Comparison of ENCODE assay signal across 1 cellular context in the genomic region with DNA sequence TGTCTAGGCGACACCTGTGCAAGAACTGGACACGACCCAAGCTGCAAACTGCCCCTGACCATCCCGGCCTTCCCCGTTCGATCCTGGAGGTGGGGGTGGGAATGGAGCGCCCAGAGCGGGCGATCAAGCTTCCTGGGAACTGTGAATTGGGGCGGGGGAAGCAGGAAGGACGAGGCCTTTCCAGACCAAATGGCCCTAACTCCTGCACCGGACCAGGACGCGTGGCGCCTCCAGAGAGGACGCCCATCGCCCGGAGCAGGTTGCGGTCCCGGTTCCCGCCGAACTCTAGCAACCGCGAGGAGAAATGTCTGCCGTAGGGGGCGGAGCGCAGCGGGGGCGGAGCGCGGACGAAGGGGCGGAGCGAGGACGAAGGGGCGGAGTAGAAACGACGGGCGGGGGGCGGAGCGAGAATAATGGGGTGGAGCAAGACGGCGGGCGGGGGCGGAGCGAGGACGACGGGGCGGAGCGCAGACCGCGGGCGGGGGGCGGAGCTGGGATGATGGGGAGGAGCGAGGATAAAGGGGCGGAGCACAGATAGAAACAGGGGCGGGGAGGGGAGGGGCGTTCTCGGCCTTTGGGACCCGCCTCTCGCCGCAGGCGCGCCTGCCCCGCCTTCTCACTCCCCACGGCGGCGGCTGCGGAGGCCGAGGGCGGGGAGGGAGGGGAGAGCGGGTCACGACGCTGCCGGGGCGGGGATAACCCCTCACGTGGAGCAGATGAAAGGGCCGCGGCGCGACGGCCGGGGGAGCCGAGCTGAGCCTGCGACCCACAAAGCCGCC.
TF ChIP-seq lines count a peak whose summit lies in the region.

A gene (plus strand): TSS at position 695 of the 779 bp plus-strand sequence. CDS start 195 bp downstream, outside the sequence.

TF ChIP-seq in HepG2, 621 proteins besides CTCF, POLR2A, EP300 and RAD21 (continued from another document and continues in another):
- TF ChIP-seq, protein P1, sequence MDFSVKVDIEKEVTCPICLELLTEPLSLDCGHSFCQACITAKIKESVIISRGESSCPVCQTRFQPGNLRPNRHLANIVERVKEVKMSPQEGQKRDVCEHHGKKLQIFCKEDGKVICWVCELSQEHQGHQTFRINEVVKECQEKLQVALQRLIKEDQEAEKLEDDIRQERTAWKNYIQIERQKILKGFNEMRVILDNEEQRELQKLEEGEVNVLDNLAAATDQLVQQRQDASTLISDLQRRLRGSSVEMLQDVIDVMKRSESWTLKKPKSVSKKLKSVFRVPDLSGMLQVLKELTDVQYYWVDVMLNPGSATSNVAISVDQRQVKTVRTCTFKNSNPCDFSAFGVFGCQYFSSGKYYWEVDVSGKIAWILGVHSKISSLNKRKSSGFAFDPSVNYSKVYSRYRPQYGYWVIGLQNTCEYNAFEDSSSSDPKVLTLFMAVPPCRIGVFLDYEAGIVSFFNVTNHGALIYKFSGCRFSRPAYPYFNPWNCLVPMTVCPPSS (IDR thresholded peaks at IDR 0.05): no peak
- no peak for TF ChIP-seq MED13 (CRISPR knock-in tag; IDR thresholded peaks at IDR 0.05)
- TF ChIP-seq ZNF839 (CRISPR knock-in tag; IDR thresholded peaks at IDR 0.05; ENCODE audit: borderline replicate concordance): no peak
- TF ChIP-seq TSC22D2 (CRISPR knock-in tag; IDR thresholded peaks at IDR 0.05; ENCODE audit: borderline replicate concordance): no peak
- TF ChIP-seq PCBP1 (IDR thresholded peaks at IDR 0.05; ENCODE audit: borderline replicate concordance, low read depth, low read length): no peak
- no peak; the same call in 1 of the 2 replicates for TF ChIP-seq ZIK1 (CRISPR knock-in tag; IDR thresholded peaks at IDR 0.05; ENCODE audit: borderline replicate concordance, low read depth)
- TF ChIP-seq, protein P2, sequence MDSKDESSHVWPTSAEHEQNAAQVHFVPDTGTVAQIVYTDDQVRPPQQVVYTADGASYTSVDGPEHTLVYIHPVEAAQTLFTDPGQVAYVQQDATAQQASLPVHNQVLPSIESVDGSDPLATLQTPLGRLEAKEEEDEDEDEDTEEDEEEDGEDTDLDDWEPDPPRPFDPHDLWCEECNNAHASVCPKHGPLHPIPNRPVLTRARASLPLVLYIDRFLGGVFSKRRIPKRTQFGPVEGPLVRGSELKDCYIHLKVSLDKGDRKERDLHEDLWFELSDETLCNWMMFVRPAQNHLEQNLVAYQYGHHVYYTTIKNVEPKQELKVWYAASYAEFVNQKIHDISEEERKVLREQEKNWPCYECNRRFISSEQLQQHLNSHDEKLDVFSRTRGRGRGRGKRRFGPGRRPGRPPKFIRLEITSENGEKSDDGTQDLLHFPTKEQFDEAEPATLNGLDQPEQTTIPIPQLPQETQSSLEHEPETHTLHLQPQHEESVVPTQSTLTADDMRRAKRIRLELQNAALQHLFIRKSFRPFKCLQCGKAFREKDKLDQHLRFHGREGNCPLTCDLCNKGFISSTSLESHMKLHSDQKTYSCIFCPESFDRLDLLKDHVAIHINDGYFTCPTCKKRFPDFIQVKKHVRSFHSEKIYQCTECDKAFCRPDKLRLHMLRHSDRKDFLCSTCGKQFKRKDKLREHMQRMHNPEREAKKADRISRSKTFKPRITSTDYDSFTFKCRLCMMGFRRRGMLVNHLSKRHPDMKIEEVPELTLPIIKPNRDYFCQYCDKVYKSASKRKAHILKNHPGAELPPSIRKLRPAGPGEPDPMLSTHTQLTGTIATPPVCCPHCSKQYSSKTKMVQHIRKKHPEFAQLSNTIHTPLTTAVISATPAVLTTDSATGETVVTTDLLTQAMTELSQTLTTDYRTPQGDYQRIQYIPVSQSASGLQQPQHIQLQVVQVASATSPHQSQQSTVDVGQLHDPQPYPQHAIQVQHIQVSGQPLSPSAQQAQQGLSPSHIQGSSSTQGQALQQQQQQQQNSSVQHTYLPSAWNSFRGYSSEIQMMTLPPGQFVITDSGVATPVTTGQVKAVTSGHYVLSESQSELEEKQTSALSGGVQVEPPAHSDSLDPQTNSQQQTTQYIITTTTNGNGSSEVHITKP (CRISPR knock-in tag; IDR thresholded peaks at IDR 0.05; ENCODE audit: low read depth): no peak
- peak; percentile 59; the same call in 1 of the 2 replicates for TF ChIP-seq MEF2D (CRISPR knock-in tag; IDR thresholded peaks at IDR 0.05)
- TF ChIP-seq, protein P3, sequence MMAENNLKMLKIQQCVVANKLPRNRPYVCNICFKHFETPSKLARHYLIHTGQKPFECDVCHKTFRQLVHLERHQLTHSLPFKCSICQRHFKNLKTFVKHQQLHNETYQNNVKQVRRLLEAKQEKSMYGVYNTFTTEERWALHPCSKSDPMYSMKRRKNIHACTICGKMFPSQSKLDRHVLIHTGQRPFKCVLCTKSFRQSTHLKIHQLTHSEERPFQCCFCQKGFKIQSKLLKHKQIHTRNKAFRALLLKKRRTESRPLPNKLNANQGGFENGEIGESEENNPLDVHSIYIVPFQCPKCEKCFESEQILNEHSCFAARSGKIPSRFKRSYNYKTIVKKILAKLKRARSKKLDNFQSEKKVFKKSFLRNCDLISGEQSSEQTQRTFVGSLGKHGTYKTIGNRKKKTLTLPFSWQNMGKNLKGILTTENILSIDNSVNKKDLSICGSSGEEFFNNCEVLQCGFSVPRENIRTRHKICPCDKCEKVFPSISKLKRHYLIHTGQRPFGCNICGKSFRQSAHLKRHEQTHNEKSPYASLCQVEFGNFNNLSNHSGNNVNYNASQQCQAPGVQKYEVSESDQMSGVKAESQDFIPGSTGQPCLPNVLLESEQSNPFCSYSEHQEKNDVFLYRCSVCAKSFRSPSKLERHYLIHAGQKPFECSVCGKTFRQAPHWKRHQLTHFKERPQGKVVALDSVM (CRISPR knock-in tag; IDR thresholded peaks at IDR 0.05): 0 out of 2 replicates have a peak, but pooled peaks have one; percentile 17
- TF ChIP-seq PRMT3 (CRISPR knock-in tag; IDR thresholded peaks at IDR 0.05; ENCODE audit: borderline replicate concordance, low read depth): no peak
- TF ChIP-seq ELF1 (CRISPR knock-in tag; IDR thresholded peaks at IDR 0.05): no peak
- no peak for TF ChIP-seq REXO4 (CRISPR knock-in tag; IDR thresholded peaks at IDR 0.05; ENCODE audit: borderline replicate concordance)
- no peak for TF ChIP-seq HOXA5 (CRISPR knock-in tag; IDR thresholded peaks at IDR 0.05)
- TF ChIP-seq, protein P4, sequence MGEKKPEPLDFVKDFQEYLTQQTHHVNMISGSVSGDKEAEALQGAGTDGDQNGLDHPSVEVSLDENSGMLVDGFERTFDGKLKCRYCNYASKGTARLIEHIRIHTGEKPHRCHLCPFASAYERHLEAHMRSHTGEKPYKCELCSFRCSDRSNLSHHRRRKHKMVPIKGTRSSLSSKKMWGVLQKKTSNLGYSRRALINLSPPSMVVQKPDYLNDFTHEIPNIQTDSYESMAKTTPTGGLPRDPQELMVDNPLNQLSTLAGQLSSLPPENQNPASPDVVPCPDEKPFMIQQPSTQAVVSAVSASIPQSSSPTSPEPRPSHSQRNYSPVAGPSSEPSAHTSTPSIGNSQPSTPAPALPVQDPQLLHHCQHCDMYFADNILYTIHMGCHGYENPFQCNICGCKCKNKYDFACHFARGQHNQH (CRISPR knock-in tag; IDR thresholded peaks at IDR 0.05): peak; percentile 51; the same call in 1 of the 2 replicates
- TF ChIP-seq, protein P5, sequence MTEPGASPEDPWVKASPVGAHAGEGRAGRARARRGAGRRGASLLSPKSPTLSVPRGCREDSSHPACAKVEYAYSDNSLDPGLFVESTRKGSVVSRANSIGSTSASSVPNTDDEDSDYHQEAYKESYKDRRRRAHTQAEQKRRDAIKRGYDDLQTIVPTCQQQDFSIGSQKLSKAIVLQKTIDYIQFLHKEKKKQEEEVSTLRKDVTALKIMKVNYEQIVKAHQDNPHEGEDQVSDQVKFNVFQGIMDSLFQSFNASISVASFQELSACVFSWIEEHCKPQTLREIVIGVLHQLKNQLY (CRISPR knock-in tag; IDR thresholded peaks at IDR 0.05): peak; percentile 36; the same call in 1 of the 2 replicates
- TF ChIP-seq, protein P6, sequence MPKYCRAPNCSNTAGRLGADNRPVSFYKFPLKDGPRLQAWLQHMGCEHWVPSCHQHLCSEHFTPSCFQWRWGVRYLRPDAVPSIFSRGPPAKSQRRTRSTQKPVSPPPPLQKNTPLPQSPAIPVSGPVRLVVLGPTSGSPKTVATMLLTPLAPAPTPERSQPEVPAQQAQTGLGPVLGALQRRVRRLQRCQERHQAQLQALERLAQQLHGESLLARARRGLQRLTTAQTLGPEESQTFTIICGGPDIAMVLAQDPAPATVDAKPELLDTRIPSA (CRISPR knock-in tag; IDR thresholded peaks at IDR 0.05; ENCODE audit: borderline replicate concordance): no peak
- TF ChIP-seq MYNN (CRISPR knock-in tag; IDR thresholded peaks at IDR 0.05; ENCODE audit: low read depth): no peak
- TF ChIP-seq ZNF850 (CRISPR knock-in tag; conservative IDR thresholded peaks at IDR 0.05): no peak
- TF ChIP-seq, protein P7, sequence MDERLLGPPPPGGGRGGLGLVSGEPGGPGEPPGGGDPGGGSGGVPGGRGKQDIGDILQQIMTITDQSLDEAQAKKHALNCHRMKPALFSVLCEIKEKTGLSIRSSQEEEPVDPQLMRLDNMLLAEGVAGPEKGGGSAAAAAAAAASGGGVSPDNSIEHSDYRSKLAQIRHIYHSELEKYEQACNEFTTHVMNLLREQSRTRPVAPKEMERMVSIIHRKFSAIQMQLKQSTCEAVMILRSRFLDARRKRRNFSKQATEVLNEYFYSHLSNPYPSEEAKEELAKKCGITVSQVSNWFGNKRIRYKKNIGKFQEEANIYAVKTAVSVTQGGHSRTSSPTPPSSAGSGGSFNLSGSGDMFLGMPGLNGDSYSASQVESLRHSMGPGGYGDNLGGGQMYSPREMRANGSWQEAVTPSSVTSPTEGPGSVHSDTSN (CRISPR knock-in tag; IDR thresholded peaks at IDR 0.05): no peak
- TF ChIP-seq ZNF660 (CRISPR knock-in tag; IDR thresholded peaks at IDR 0.05; ENCODE audit: borderline replicate concordance, low read depth): no peak
- 0 out of 2 replicates have a peak, but pooled peaks have one; percentile 53 for TF ChIP-seq ZNF33B (CRISPR knock-in tag; IDR thresholded peaks at IDR 0.05)
- TF ChIP-seq NAIF1 (CRISPR knock-in tag; IDR thresholded peaks at IDR 0.05; ENCODE audit: borderline replicate concordance): no peak; the same call in 1 of the 2 replicates
- TF ChIP-seq, protein P8, sequence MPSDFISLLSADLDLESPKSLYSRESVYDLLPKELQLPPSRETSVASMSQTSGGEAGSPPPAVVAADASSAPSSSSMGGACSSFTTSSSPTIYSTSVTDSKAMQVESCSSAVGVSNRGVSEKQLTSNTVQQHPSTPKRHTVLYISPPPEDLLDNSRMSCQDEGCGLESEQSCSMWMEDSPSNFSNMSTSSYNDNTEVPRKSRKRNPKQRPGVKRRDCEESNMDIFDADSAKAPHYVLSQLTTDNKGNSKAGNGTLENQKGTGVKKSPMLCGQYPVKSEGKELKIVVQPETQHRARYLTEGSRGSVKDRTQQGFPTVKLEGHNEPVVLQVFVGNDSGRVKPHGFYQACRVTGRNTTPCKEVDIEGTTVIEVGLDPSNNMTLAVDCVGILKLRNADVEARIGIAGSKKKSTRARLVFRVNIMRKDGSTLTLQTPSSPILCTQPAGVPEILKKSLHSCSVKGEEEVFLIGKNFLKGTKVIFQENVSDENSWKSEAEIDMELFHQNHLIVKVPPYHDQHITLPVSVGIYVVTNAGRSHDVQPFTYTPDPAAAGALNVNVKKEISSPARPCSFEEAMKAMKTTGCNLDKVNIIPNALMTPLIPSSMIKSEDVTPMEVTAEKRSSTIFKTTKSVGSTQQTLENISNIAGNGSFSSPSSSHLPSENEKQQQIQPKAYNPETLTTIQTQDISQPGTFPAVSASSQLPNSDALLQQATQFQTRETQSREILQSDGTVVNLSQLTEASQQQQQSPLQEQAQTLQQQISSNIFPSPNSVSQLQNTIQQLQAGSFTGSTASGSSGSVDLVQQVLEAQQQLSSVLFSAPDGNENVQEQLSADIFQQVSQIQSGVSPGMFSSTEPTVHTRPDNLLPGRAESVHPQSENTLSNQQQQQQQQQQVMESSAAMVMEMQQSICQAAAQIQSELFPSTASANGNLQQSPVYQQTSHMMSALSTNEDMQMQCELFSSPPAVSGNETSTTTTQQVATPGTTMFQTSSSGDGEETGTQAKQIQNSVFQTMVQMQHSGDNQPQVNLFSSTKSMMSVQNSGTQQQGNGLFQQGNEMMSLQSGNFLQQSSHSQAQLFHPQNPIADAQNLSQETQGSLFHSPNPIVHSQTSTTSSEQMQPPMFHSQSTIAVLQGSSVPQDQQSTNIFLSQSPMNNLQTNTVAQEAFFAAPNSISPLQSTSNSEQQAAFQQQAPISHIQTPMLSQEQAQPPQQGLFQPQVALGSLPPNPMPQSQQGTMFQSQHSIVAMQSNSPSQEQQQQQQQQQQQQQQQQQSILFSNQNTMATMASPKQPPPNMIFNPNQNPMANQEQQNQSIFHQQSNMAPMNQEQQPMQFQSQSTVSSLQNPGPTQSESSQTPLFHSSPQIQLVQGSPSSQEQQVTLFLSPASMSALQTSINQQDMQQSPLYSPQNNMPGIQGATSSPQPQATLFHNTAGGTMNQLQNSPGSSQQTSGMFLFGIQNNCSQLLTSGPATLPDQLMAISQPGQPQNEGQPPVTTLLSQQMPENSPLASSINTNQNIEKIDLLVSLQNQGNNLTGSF (CRISPR knock-in tag; IDR thresholded peaks at IDR 0.05): no peak
- no peak for TF ChIP-seq ZNF343 (CRISPR knock-in tag; IDR thresholded peaks at IDR 0.05)
- TF ChIP-seq GATA4 (IDR thresholded peaks at IDR 0.05; ENCODE audit: borderline replicate concordance, low read depth): no peak
- TF ChIP-seq MTF1 (CRISPR knock-in tag; IDR thresholded peaks at IDR 0.05): no peak
- TF ChIP-seq WIZ (CRISPR knock-in tag; IDR thresholded peaks at IDR 0.05): no peak
- TF ChIP-seq ZNF644 (CRISPR knock-in tag; IDR thresholded peaks at IDR 0.05; ENCODE audit: low read depth): no peak
- peak; percentile 37; the same call in 1 of the 2 replicates for TF ChIP-seq CBFB (CRISPR knock-in tag; IDR thresholded peaks at IDR 0.05)
- peak; percentile 68 for TF ChIP-seq FOXO1 (CRISPR knock-in tag; IDR thresholded peaks at IDR 0.05)
- peak; percentile 56; the same call in 1 of the 2 replicates for TF ChIP-seq KMT2B (CRISPR knock-in tag; IDR thresholded peaks at IDR 0.05)
- no peak for TF ChIP-seq SP140L (CRISPR knock-in tag; IDR thresholded peaks at IDR 0.05; ENCODE audit: borderline replicate concordance)
- no peak for TF ChIP-seq NR3C1 (CRISPR knock-in tag; IDR thresholded peaks at IDR 0.05)
- TF ChIP-seq, protein P9, sequence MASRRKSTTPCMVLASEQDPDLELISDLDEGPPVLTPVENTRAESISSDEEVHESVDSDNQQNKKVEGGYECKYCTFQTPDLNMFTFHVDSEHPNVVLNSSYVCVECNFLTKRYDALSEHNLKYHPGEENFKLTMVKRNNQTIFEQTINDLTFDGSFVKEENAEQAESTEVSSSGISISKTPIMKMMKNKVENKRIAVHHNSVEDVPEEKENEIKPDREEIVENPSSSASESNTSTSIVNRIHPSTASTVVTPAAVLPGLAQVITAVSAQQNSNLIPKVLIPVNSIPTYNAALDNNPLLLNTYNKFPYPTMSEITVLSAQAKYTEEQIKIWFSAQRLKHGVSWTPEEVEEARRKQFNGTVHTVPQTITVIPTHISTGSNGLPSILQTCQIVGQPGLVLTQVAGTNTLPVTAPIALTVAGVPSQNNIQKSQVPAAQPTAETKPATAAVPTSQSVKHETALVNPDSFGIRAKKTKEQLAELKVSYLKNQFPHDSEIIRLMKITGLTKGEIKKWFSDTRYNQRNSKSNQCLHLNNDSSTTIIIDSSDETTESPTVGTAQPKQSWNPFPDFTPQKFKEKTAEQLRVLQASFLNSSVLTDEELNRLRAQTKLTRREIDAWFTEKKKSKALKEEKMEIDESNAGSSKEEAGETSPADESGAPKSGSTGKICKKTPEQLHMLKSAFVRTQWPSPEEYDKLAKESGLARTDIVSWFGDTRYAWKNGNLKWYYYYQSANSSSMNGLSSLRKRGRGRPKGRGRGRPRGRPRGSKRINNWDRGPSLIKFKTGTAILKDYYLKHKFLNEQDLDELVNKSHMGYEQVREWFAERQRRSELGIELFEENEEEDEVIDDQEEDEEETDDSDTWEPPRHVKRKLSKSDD (CRISPR knock-in tag; IDR thresholded peaks at IDR 0.05; ENCODE audit: low read depth): no peak
- TF ChIP-seq ZNF350 (CRISPR knock-in tag; IDR thresholded peaks at IDR 0.05; ENCODE audit: borderline replicate concordance, low read depth): peak; percentile 72; the same call in 1 of the 2 replicates
